4 cellular contexts compared by ENCODE assay signal in genomic region chr12:11264501-11264900, GRCh38. TPM values are rescaled to one million over a fixed set of nuclear protein-coding genes. Genes with fewer than 3 reads are reported as not detected.
"Had no signal": no experiment of that assay in that cellular context is flagged by ENCODE, and none has a peak within 500 bp of the region (broad histone marks: within the 10 kb centered on the region; RNA-seq: fewer than 3 reads in every experiment).

No MANE protein-coding gene starts in this region.

- DNase-seq: GDM1, GF-D8 had no signal

- H3K4me3 ChIP-seq: GM12878 had no signal

RNA-seq across cellular contexts. Expression of gene PRB3, which starts 5.0 kb away (rescaled TPM):
- total RNA-seq: G401, GM12878 had no signal
- polyA plus RNA-seq: GM12878 had no signal

RNA-seq across cellular contexts. Expression of gene PRB4, which starts 45.7 kb away (rescaled TPM):
- total RNA-seq: G401, GM12878 had no signal
- polyA plus RNA-seq: GM12878 had no signal
